1 cellular context compared by ENCODE assay signal in the genomic region with DNA sequence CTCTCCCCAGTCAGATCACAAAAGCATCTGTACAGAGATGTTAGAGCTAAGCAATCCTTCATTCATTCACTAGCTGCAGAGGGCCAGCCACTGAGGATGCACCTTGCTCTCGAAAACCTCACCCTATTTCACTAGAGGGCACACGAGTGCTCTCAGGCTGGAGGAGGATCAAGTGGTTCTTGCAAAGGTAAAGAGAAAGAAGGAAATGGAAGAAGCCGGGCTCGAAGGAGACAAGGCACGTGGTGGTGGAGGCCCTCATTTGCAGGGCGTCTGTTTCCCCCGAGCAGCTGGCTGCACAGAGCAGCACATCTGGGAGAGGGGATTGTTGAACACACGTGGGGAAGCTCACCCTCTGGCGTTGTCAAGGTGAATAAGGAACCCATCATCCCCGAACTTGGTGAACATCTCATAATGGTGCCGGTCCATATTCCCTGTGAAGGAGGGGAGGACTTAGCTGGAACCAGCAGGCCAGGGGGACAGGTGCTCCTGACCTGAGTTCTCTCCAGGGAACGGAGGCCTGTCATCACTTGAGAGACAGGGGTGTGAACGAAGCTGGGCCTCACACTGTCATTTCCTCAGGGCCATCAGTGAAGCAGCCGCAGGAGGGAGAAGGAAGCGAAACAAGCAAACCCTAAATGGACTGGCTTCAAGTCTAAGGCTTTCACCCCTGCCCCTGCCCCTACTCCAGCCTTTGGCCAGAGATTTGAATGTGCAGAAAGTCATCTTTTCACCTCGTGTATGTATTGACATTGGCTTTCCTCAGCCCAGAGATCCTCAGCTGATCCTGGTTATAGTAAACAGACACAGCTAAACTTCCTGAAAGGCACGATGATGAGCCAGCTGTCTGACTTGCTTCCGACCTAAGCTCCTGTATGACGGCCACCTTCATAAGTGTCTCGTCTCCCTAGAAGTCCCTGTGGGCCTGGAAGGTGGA.
TF ChIP-seq lines count a peak whose summit lies in the region.

No MANE protein-coding gene starts in this region.

TF ChIP-seq in H1, 55 proteins besides CTCF, POLR2A, EP300 and RAD21 (continued from another document):
- TF ChIP-seq KDM1A (IDR thresholded peaks at IDR 0.05; ENCODE audit: borderline replicate concordance, low read length), result no peak
- no peak for TF ChIP-seq E2F6 (IDR thresholded peaks at IDR 0.05)
- no peak for TF ChIP-seq SIRT6 (IDR thresholded peaks at IDR 0.05; ENCODE audit: low read length)
- TF ChIP-seq BACH1 (IDR thresholded peaks at IDR 0.05; ENCODE audit: low read length), result no peak
- no peak for TF ChIP-seq RBBP5 (IDR thresholded peaks at IDR 0.05; ENCODE audit: borderline replicate concordance, low read depth, low read length)
- TF ChIP-seq ATF3 (IDR thresholded peaks at IDR 0.05; ENCODE audit: insufficient read depth, low read depth, low read length), result no peak
